8 cellular contexts compared by ENCODE assay signal in genomic region chr19:3036795-3037544, GRCh38. TPM values are rescaled to one million over a fixed set of nuclear protein-coding genes. Genes with fewer than 3 reads are reported as not detected.
DNase-seq lines count a peak whose midpoint lies in the region; ATAC-seq and TF ChIP-seq lines count a peak whose summit lies in the region.
"Not testable (repeated sequence)": the region's sequence is repeated elsewhere in the genome, so short reads cannot be mapped to it uniquely, and the experiment has no call there.

No MANE protein-coding gene starts in this region.

- not testable (repeated sequence) for H3K36me3 Mint-ChIP-seq in HFFc6 (ENCODE audit: low read depth); activated T-helper 17 cell treated with anti-CD3 and anti-CD28 coated beads, Interleukin-2, amount 50 U/mL, for 72 hours (ENCODE audit: low read depth); natural killer cell treated with Interleukin-12 subunit alpha and Interleukin-12 subunit beta and Interleukin-15 and Interleukin-18, amount 100 ng/mL, for 72 hours

- H3K4me1 ChIP-seq in BE2C; iPS-15b (ENCODE audit: control insufficient read depth, insufficient read depth, low read length): not testable (repeated sequence)
- peaks cover 27% of the 10 kb centered on the region for H3K4me1 ChIP-seq in stomach smooth muscle (ENCODE audit: control insufficient read depth, insufficient read depth, low read length)

- not testable (repeated sequence) for H3K9me3 ChIP-seq in BE2C; iPS-15b (ENCODE audit: control insufficient read depth, insufficient read depth, low read length); stomach smooth muscle (ENCODE audit: control insufficient read depth in 2 of 2, low read length in 2 of 2)

- H3K4me3 Mint-ChIP-seq in HFFc6, result peak overlapping the region; percentile 93
- peak overlapping the region; percentile 94 for H3K4me3 Mint-ChIP-seq in activated T-helper 17 cell treated with anti-CD3 and anti-CD28 coated beads, Interleukin-2, amount 50 U/mL, for 72 hours
- H3K4me3 Mint-ChIP-seq in natural killer cell treated with Interleukin-12 subunit alpha and Interleukin-12 subunit beta and Interleukin-15 and Interleukin-18, amount 100 ng/mL, for 72 hours, result peak overlapping the region; percentile 89

- TF ChIP-seq CTCF in BE2C (IDR thresholded peaks at IDR 0.05; ENCODE audit: low read depth, low read length), result peak; percentile 17; the same call in 1 of the 2 replicates
- TF ChIP-seq CTCF in HFFc6 (IDR thresholded peaks at IDR 0.05), result peak; percentile 57

- H3K4me3 ChIP-seq in BE2C (ENCODE audit: low read depth, low read length) (peak overlapping the region; percentile 76), iPS-15b (ENCODE audit: low read depth, low read length) (peak overlapping the region; percentile 54), stomach smooth muscle (ENCODE audit: low read length in 2 of 2) (peak overlapping the region; percentile 87 to 92)

- H3K36me3 ChIP-seq in BE2C; iPS-15b (ENCODE audit: control insufficient read depth, insufficient read depth, low read length); stomach smooth muscle (ENCODE audit: control insufficient read depth in 2 of 2, insufficient read depth in 2 of 2, low read length in 2 of 2): not testable (repeated sequence)

- not testable (repeated sequence) for H3K9me3 Mint-ChIP-seq in HFFc6; activated T-helper 17 cell treated with anti-CD3 and anti-CD28 coated beads, Interleukin-2, amount 50 U/mL, for 72 hours; natural killer cell treated with Interleukin-12 subunit alpha and Interleukin-12 subunit beta and Interleukin-15 and Interleukin-18, amount 100 ng/mL, for 72 hours

- H3K27me3 Mint-ChIP-seq in HFFc6 (ENCODE audit: insufficient read depth), result peaks cover 11% of the 10 kb centered on the region
- H3K27me3 Mint-ChIP-seq in activated T-helper 17 cell treated with anti-CD3 and anti-CD28 coated beads, Interleukin-2, amount 50 U/mL, for 72 hours; natural killer cell treated with Interleukin-12 subunit alpha and Interleukin-12 subunit beta and Interleukin-15 and Interleukin-18, amount 100 ng/mL, for 72 hours: not testable (repeated sequence)

- H3K27ac ChIP-seq in stomach smooth muscle (ENCODE audit: low read length), result peak overlapping the region; percentile 90

- not testable (repeated sequence) for H3K9ac ChIP-seq in iPS-15b (ENCODE audit: low read depth, low read length)
- peak overlapping the region; percentile 76 to 82 for H3K9ac ChIP-seq in stomach smooth muscle (ENCODE audit: low read length in 2 of 2)

- H3K27ac Mint-ChIP-seq in HFFc6, result peak overlapping the region; percentile 96
- peak overlapping the region; percentile 99 for H3K27ac Mint-ChIP-seq in activated T-helper 17 cell treated with anti-CD3 and anti-CD28 coated beads, Interleukin-2, amount 50 U/mL, for 72 hours
- peak overlapping the region; percentile 83 to 98 for H3K27ac Mint-ChIP-seq in natural killer cell treated with Interleukin-12 subunit alpha and Interleukin-12 subunit beta and Interleukin-15 and Interleukin-18, amount 100 ng/mL, for 72 hours

- H3K4me1 Mint-ChIP-seq in HFFc6 (ENCODE audit: low read depth), result peaks cover 33% of the 10 kb centered on the region
- not testable (repeated sequence) for H3K4me1 Mint-ChIP-seq in activated T-helper 17 cell treated with anti-CD3 and anti-CD28 coated beads, Interleukin-2, amount 50 U/mL, for 72 hours
- peaks cover 17 to 22% of the 10 kb centered on the region in 2 donors for H3K4me1 Mint-ChIP-seq in natural killer cell treated with Interleukin-12 subunit alpha and Interleukin-12 subunit beta and Interleukin-15 and Interleukin-18, amount 100 ng/mL, for 72 hours (ENCODE audit: low read depth in 2 of 2)

- not testable (repeated sequence) for H3K27me3 ChIP-seq in BE2C; stomach smooth muscle (ENCODE audit: control insufficient read depth in 1 of 2, insufficient read depth in 2 of 2, low read length in 2 of 2)
- H3K27me3 ChIP-seq in iPS-15b (ENCODE audit: control insufficient read depth, insufficient read depth, low read length), result peaks cover 16% of the 10 kb centered on the region

- ATAC-seq in activated T-helper 17 cell treated with anti-CD3 and anti-CD28 coated beads, Interleukin-2, amount 50 U/mL, for 72 hours (replicated peaks); natural killer cell treated with Interleukin-12 subunit alpha and Interleukin-12 subunit beta and Interleukin-15 and Interleukin-18, amount 100 ng/mL, for 72 hours: not testable (repeated sequence)

- not testable (repeated sequence) for DNase-seq in BE2C; HFFc6; natural killer cell treated with Interleukin-12 subunit alpha and Interleukin-12 subunit beta and Interleukin-15 and Interleukin-18, amount 100 ng/mL, for 72 hours (ENCODE audit: low spot score)
- DNase-seq in RKO (ENCODE audit: low spot score) (peak; percentile 67), dermis blood vessel endothelial cell (peak; percentile 53)

RNA-seq across cellular contexts. Expression of gene TLE2, which starts 7.9 kb away (rescaled TPM):
- polyA plus RNA-seq in BE2C (2012; ENCODE audit: insufficient read depth, insufficient read length, low read depth), result 114 TPM
- total RNA-seq in HFFc6 (2021; fragmentation: NEBNext Ultra II Directional; extraction: Animal tissue kit (Norgen Biotek cat#: 25700)), result under 1 TPM in 4 of 6 experiments, not detected in 2; 0.15 to 0.67 (median 0.46) TPM
- total RNA-seq in activated T-helper 17 cell treated with anti-CD3 and anti-CD28 coated beads, Interleukin-2, amount 50 U/mL, for 72 hours, result 1 to 10 TPM; 2.5 to 3.5 TPM
- total RNA-seq in dermis blood vessel endothelial cell, result 21.8 and 25.7 TPM in 2 replicates
- total RNA-seq in natural killer cell treated with Interleukin-12 subunit alpha and Interleukin-12 subunit beta and Interleukin-15 and Interleukin-18, amount 100 ng/mL, for 72 hours, result 1 to 10 TPM; 1.3 to 3.2 TPM

RNA-seq across cellular contexts. Expression of gene TLE5, which starts 25.3 kb away (rescaled TPM):
- 1,091 TPM for polyA plus RNA-seq in BE2C (2012; ENCODE audit: insufficient read depth, insufficient read length, low read depth)
- 100 to 1,000 TPM; 332 to 383 (median 356) TPM for total RNA-seq in HFFc6 (2021; fragmentation: NEBNext Ultra II Directional; extraction: Animal tissue kit (Norgen Biotek cat#: 25700))
- total RNA-seq in activated T-helper 17 cell treated with anti-CD3 and anti-CD28 coated beads, Interleukin-2, amount 50 U/mL, for 72 hours, result 100 to 1,000 TPM; 348 to 436 TPM
- 81.7 and 147 TPM in 2 replicates for total RNA-seq in dermis blood vessel endothelial cell
- 100 to 1,000 TPM; 242 to 309 TPM for total RNA-seq in natural killer cell treated with Interleukin-12 subunit alpha and Interleukin-12 subunit beta and Interleukin-15 and Interleukin-18, amount 100 ng/mL, for 72 hours

RNA-seq across cellular contexts. Expression of gene GNA11, which starts 57.2 kb away (rescaled TPM):
- polyA plus RNA-seq in BE2C (2012; ENCODE audit: insufficient read depth, insufficient read length, low read depth), result 180 TPM
- total RNA-seq in HFFc6 (2021; fragmentation: NEBNext Ultra II Directional; extraction: Animal tissue kit (Norgen Biotek cat#: 25700)), result 10 to 100 TPM; 72.0 to 86.0 (median 77.6) TPM
- total RNA-seq in activated T-helper 17 cell treated with anti-CD3 and anti-CD28 coated beads, Interleukin-2, amount 50 U/mL, for 72 hours, result 1 to 10 TPM; 1.9 to 2.6 TPM
- total RNA-seq in dermis blood vessel endothelial cell, result 80.8 and 87.2 TPM in 2 replicates
- total RNA-seq in natural killer cell treated with Interleukin-12 subunit alpha and Interleukin-12 subunit beta and Interleukin-15 and Interleukin-18, amount 100 ng/mL, for 72 hours, result 1 to 10 TPM in 1 of 2 donors, under 1 TPM in 1; 1.00 to 1.3 TPM

RNA-seq across cellular contexts. Expression of gene TLE6, which starts 59.6 kb away (rescaled TPM):
- polyA plus RNA-seq in BE2C (2012; ENCODE audit: insufficient read depth, insufficient read length, low read depth), result 5.9 TPM
- 1 to 10 TPM in 5 of 6 experiments, under 1 TPM in 1; 0.82 to 3.0 (median 1.2) TPM for total RNA-seq in HFFc6 (2021; fragmentation: NEBNext Ultra II Directional; extraction: Animal tissue kit (Norgen Biotek cat#: 25700))
- 1 to 10 TPM; 4.1 to 4.2 TPM for total RNA-seq in activated T-helper 17 cell treated with anti-CD3 and anti-CD28 coated beads, Interleukin-2, amount 50 U/mL, for 72 hours
- 2.0 and 2.7 TPM in 2 replicates for total RNA-seq in dermis blood vessel endothelial cell
- 1 to 10 TPM in 1 of 2 donors, under 1 TPM in 1; 0.45 to 1.8 TPM for total RNA-seq in natural killer cell treated with Interleukin-12 subunit alpha and Interleukin-12 subunit beta and Interleukin-15 and Interleukin-18, amount 100 ng/mL, for 72 hours

Comparison
In these comparisons a context has a peak if more than half of its experiments do, and no peak if none do; other contexts are left out.
1. RNA of gene GNA11, which starts 57.2 kb away (total RNA-seq): 80.8 to 87.2 TPM in dermis blood vessel endothelial cell and 72.0 to 86.0 TPM in HFFc6; 1.9 to 2.6 TPM in activated T-helper 17 cell treated with anti-CD3 and anti-CD28 coated beads, Interleukin-2, amount 50 U/mL, for 72 hours and 1.00 to 1.3 TPM in natural killer cell treated with Interleukin-12 subunit alpha and Interleukin-12 subunit beta and Interleukin-15 and Interleukin-18, amount 100 ng/mL, for 72 hours; every median in the first group is over 10 times any median in the second.
2. Peak in every context shown above with its lines, with median percentiles within 50 percentile points of each other: H3K4me3 ChIP-seq, H3K27ac Mint-ChIP-seq and H3K4me3 Mint-ChIP-seq.